ENCODE assay signal across 21 cellular contexts in genomic region chr16:60073376-60073775, GRCh38.
"Had no signal": no experiment of that assay in that cellular context is flagged by ENCODE, and none has a peak within 500 bp of the region (broad histone marks: within the 10 kb centered on the region; RNA-seq: fewer than 3 reads in every experiment).

No MANE protein-coding gene starts in this region.

- H3K4me3 ChIP-seq: coronary artery, heart left ventricle, psoas muscle, spleen, thoracic aorta, transverse colon had no signal

- ATAC-seq: heart left ventricle; naive thymus-derived CD4-positive, alpha-beta T cell; psoas muscle; sciatic nerve; stimulated activated memory B cell treated with anti-CD40 and anti-IgM and Interleukin-4, amounts not matched to agents 10 μg/mL and 1 μg/mL and 100 μg/mL, for 72 hours had no signal

- H3K27me3 Mint-ChIP-seq: naive thymus-derived CD4-positive, alpha-beta T cell; stimulated activated memory B cell treated with anti-CD40 and anti-IgM and Interleukin-4, amounts not matched to agents 10 μg/mL and 1 μg/mL and 100 μg/mL, for 72 hours; stimulated activated naive CD8-positive, alpha-beta T cell treated with anti-CD3 and anti-CD28 coated beads, Interleukin-15, Interleukin-2, amounts not matched to agents 100 ng/mL and 50 ng/mL, for 24 hours had no signal

- H3K27ac Mint-ChIP-seq: endodermal cell; naive thymus-derived CD4-positive, alpha-beta T cell; stimulated activated memory B cell treated with anti-CD40 and anti-IgM and Interleukin-4, amounts not matched to agents 10 μg/mL and 1 μg/mL and 100 μg/mL, for 72 hours; stimulated activated naive CD8-positive, alpha-beta T cell treated with anti-CD3 and anti-CD28 coated beads, Interleukin-15, Interleukin-2, amounts not matched to agents 100 ng/mL and 50 ng/mL, for 24 hours had no signal

- DNase-seq: effector CD4-positive, alpha-beta T cell; endodermal cell; erythroblast; heart left ventricle; hippocampal formation; kidney glomerular epithelial cell; mesendoderm; naive thymus-derived CD4-positive, alpha-beta T cell; psoas muscle; retina; spleen; stimulated activated CD4-positive, alpha-beta T cell treated with anti-CD3 and anti-CD28 coated beads, Interleukin-15, amount 100 ng/mL, for 24 hours; stimulated activated CD4-positive, alpha-beta T cell treated with anti-CD3 and anti-CD28 coated beads, Interleukin-1b, Interleukin-23, amount 100 ng/mL, for 48 hours; stimulated activated CD4-positive, alpha-beta T cell treated with anti-CD3 and anti-CD28 coated beads, Interleukin-4, amount 100 ng/mL, for 24 hours; substantia nigra; transverse colon had no signal

- H3K4me1 Mint-ChIP-seq: naive thymus-derived CD4-positive, alpha-beta T cell; stimulated activated memory B cell treated with anti-CD40 and anti-IgM and Interleukin-4, amounts not matched to agents 10 μg/mL and 1 μg/mL and 100 μg/mL, for 72 hours had no signal

- H3K36me3 Mint-ChIP-seq: naive thymus-derived CD4-positive, alpha-beta T cell; stimulated activated memory B cell treated with anti-CD40 and anti-IgM and Interleukin-4, amounts not matched to agents 10 μg/mL and 1 μg/mL and 100 μg/mL, for 72 hours had no signal

- H3K4me3 Mint-ChIP-seq: endodermal cell; naive thymus-derived CD4-positive, alpha-beta T cell; stimulated activated memory B cell treated with anti-CD40 and anti-IgM and Interleukin-4, amounts not matched to agents 10 μg/mL and 1 μg/mL and 100 μg/mL, for 72 hours; stimulated activated naive CD8-positive, alpha-beta T cell treated with anti-CD3 and anti-CD28 coated beads, Interleukin-15, Interleukin-2, amounts not matched to agents 100 ng/mL and 50 ng/mL, for 24 hours had no signal
